ENCODE assay signal across 8 cellular contexts in the genomic region with DNA sequence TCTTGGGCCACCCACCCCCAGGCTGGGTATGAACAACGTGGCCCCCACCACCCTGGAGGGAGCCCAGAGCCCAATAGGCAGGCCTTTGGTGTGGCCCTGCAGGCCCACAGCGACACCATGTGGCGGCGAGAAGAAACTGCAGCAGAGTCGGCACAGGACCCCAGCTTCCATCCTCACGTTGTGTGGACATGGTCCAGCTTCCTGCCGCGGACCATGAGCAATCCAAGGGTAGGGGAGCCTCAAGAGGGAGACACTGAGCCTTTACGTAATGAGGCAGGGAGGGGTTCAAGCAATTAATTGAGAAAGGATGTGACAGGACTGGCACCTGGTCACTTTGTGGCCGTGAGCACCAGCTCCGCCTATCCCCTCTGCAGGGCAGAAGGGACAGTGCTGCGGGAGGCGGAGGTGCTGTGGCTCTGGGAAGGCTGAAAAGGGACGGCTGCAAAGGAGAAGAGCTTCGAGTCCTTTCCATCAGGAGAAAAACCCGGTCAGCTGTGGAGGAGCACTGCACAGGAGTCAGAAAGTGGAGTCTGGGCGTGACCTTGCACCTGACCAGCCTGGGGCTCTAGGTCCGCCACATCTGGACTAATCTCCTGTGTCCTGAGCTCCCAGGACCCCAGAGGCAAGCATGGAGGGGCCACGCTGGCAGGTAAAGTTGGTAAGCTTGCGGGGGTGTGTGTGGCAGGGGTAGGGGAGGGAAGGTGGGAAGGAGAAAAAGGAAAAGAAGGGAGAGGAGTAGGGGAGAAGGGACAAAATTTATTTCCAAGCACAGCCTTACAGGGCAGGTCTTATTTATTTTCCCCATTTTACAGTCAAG. TPM values are rescaled to one million over a fixed set of nuclear protein-coding genes. Genes with fewer than 3 reads are reported as not detected.
DNase-seq lines count a peak whose midpoint lies in the region; TF ChIP-seq lines count a peak whose summit lies in the region.
"Had no signal": no experiment of that assay in that cellular context is flagged by ENCODE, and none has a peak within 500 bp of the region (broad histone marks: within the 10 kb centered on the region; RNA-seq: fewer than 3 reads in every experiment).

No MANE protein-coding gene starts in this region.

- peak; percentile 77 for DNase-seq in Daoy (ENCODE audit: low read depth)
- DNase-seq in GM20000 (ENCODE audit: low spot score): peak; percentile 72
- peak; percentile 77 for DNase-seq in HuH-7.5 (ENCODE audit: low spot score)
- peak; percentile 53 for DNase-seq in RPMI8226
- peak; percentile 56 for DNase-seq in cerebellar cortex (ENCODE audit: low spot score)
- no peak for DNase-seq in kidney epithelial cell (ENCODE audit: low read depth)
- DNase-seq in stimulated activated CD4-positive, alpha-beta T cell treated with anti-CD3 and anti-CD28 coated beads, Interleukin-4, amount 100 ng/mL, for 48 hours (ENCODE audit: low read depth in 2 of 2): peak; percentile 6 to 27

- H3K36me3 ChIP-seq in kidney epithelial cell (ENCODE audit: control insufficient read depth, insufficient read depth, low read length): no peaks in the 10 kb centered on the region

- no peak overlapping the region for H3K4me3 ChIP-seq in kidney epithelial cell (ENCODE audit: low read depth, low read length)

- peak; percentile 87 for TF ChIP-seq CTCF in GM20000 (IDR thresholded peaks at IDR 0.05; ENCODE audit: extremely low read depth, missing control alignments)
- peak; percentile 99 for TF ChIP-seq CTCF in kidney epithelial cell (IDR thresholded peaks at IDR 0.05; ENCODE audit: insufficient read depth, low read length, poor library complexity, severe bottlenecking)

- no peaks in the 10 kb centered on the region for H3K27me3 ChIP-seq in kidney epithelial cell (ENCODE audit: control insufficient read depth, insufficient read depth, low read length)

RNA-seq across cellular contexts. Expression of gene TMEM37, which starts 44.9 kb away (rescaled TPM):
- total RNA-seq in Daoy (2014; rRNA removed; shearing (Covaris generic)): not detected in 2 replicates
- total RNA-seq in kidney epithelial cell: 1.2 TPM in 1 of 2 replicates, not detected in the other

RNA-seq across cellular contexts. Expression of gene SCTR, which starts 47.8 kb away (rescaled TPM):
- total RNA-seq in Daoy (2014; rRNA removed; shearing (Covaris generic)): not detected in 2 replicates
- not detected in 2 replicates for total RNA-seq in kidney epithelial cell
- total RNA-seq: dermis microvascular lymphatic vessel endothelial cell had no signal
